In genomic region chr18:78602430-78602829, GRCh38 we compare ENCODE assay signal across 32 cellular contexts.
"Had no signal": no experiment of that assay in that cellular context is flagged by ENCODE, and none has a peak within 500 bp of the region (broad histone marks: within the 10 kb centered on the region; RNA-seq: fewer than 3 reads in every experiment).

No MANE protein-coding gene starts in this region.

- H3K27me3 Mint-ChIP-seq: activated B cell treated with CpG ODN at 0.5 μM for 24 hours; activated CD4-positive, alpha-beta memory T cell treated with anti-CD3 and anti-CD28 coated beads, Interleukin-2, amount 10 ng/mL, durations not matched to agents 7 days and 5 days; activated naive CD4-positive, alpha-beta T cell treated with anti-CD3 and anti-CD28 coated beads, Interleukin-2, amount 10 ng/mL, durations not matched to agents 7 days and 5 days; activated naive CD4-positive, alpha-beta T cell treated with anti-CD3 and anti-CD28 coated beads, Interleukin-2, amount 50 U/mL, for 24 hours; activated naive CD8-positive, alpha-beta T cell; activated naive CD8-positive, alpha-beta T cell treated with anti-CD3 and anti-CD28 coated beads, Interleukin-2, amount 10 ng/mL, durations not matched to agents 7 days and 5 days; activated naive CD8-positive, alpha-beta T cell treated with anti-CD3 and anti-CD28 coated beads, Interleukin-2, amount 50 U/mL, for 24 hours; central memory CD8-positive, alpha-beta T cell; T-cell; T-helper 17 cell had no signal

- H3K27ac Mint-ChIP-seq: activated B cell treated with CpG ODN at 0.5 μM for 24 hours; activated CD4-positive, alpha-beta memory T cell treated with anti-CD3 and anti-CD28 coated beads, Interleukin-2, amount 10 ng/mL, durations not matched to agents 7 days and 5 days; activated CD4-positive, alpha-beta T cell treated with anti-CD3 and anti-CD28 coated beads, Interleukin-2, amount 10 ng/mL, durations not matched to agents 7 days and 5 days; activated CD8-positive, alpha-beta T cell treated with anti-CD3 and anti-CD28 coated beads, Interleukin-2, amount 10 ng/mL, durations not matched to agents 7 days and 5 days; activated naive CD4-positive, alpha-beta T cell treated with anti-CD3 and anti-CD28 coated beads, Interleukin-2, amount 10 ng/mL, durations not matched to agents 7 days and 5 days; activated naive CD4-positive, alpha-beta T cell treated with anti-CD3 and anti-CD28 coated beads, Interleukin-2, amount 50 U/mL, for 24 hours; activated naive CD8-positive, alpha-beta T cell; activated naive CD8-positive, alpha-beta T cell treated with anti-CD3 and anti-CD28 coated beads, Interleukin-2, amount 10 ng/mL, durations not matched to agents 7 days and 5 days; activated naive CD8-positive, alpha-beta T cell treated with anti-CD3 and anti-CD28 coated beads, Interleukin-2, amount 50 U/mL, for 24 hours; activated T-cell treated with anti-CD3 and anti-CD28 coated beads, Interleukin-2, amount 50 U/mL, for 24 hours; activated T-helper 2 cell treated with anti-CD3 and anti-CD28 coated beads, Interferon-gamma antibody, Interleukin-2, Interleukin-4, amounts not matched to agents 10 μg/mL and 5 μg/mL and 100 μg/mL, durations not matched to agents 14 hours and 24 hours and 36 hours; brain; T-cell; T-helper 17 cell had no signal

- H3K4me3 Mint-ChIP-seq: activated B cell treated with CpG ODN at 0.5 μM for 24 hours; activated CD4-positive, alpha-beta memory T cell treated with anti-CD3 and anti-CD28 coated beads, Interleukin-2, amount 10 ng/mL, durations not matched to agents 7 days and 5 days; activated CD4-positive, alpha-beta T cell treated with anti-CD3 and anti-CD28 coated beads, Interleukin-2, amount 10 ng/mL, durations not matched to agents 7 days and 5 days; activated CD8-positive, alpha-beta T cell treated with anti-CD3 and anti-CD28 coated beads, Interleukin-2, amount 10 ng/mL, durations not matched to agents 7 days and 5 days; activated naive CD4-positive, alpha-beta T cell treated with anti-CD3 and anti-CD28 coated beads, Interleukin-2, amount 10 ng/mL, durations not matched to agents 7 days and 5 days; activated naive CD4-positive, alpha-beta T cell treated with anti-CD3 and anti-CD28 coated beads, Interleukin-2, amount 50 U/mL, for 24 hours; activated naive CD8-positive, alpha-beta T cell; activated naive CD8-positive, alpha-beta T cell treated with anti-CD3 and anti-CD28 coated beads, Interleukin-2, amount 10 ng/mL, durations not matched to agents 7 days and 5 days; activated naive CD8-positive, alpha-beta T cell treated with anti-CD3 and anti-CD28 coated beads, Interleukin-2, amount 50 U/mL, for 24 hours; activated T-cell treated with anti-CD3 and anti-CD28 coated beads, Interleukin-2, amount 50 U/mL, for 24 hours; brain; central memory CD8-positive, alpha-beta T cell; T-cell; T-helper 17 cell had no signal

- H3K9me3 Mint-ChIP-seq: activated B cell treated with CpG ODN at 0.5 μM for 24 hours; activated T-cell treated with anti-CD3 and anti-CD28 coated beads, Interleukin-2, amount 50 U/mL, for 24 hours had no signal

- H3K4me1 Mint-ChIP-seq: activated B cell treated with CpG ODN at 0.5 μM for 24 hours; activated CD4-positive, alpha-beta memory T cell treated with anti-CD3 and anti-CD28 coated beads, Interleukin-2, amount 10 ng/mL, durations not matched to agents 7 days and 5 days; activated CD4-positive, alpha-beta T cell treated with anti-CD3 and anti-CD28 coated beads, Interleukin-2, amount 10 ng/mL, durations not matched to agents 7 days and 5 days; activated naive CD4-positive, alpha-beta T cell treated with anti-CD3 and anti-CD28 coated beads, Interleukin-2, amount 10 ng/mL, durations not matched to agents 7 days and 5 days; activated naive CD4-positive, alpha-beta T cell treated with anti-CD3 and anti-CD28 coated beads, Interleukin-2, amount 50 U/mL, for 24 hours; activated naive CD8-positive, alpha-beta T cell treated with anti-CD3 and anti-CD28 coated beads, Interleukin-2, amount 10 ng/mL, durations not matched to agents 7 days and 5 days; activated naive CD8-positive, alpha-beta T cell treated with anti-CD3 and anti-CD28 coated beads, Interleukin-2, amount 50 U/mL, for 24 hours; central memory CD8-positive, alpha-beta T cell; T-cell; T-helper 17 cell had no signal

- H3K36me3 Mint-ChIP-seq: activated naive CD4-positive, alpha-beta T cell treated with anti-CD3 and anti-CD28 coated beads, Interleukin-2, amount 10 ng/mL, durations not matched to agents 7 days and 5 days; activated naive CD4-positive, alpha-beta T cell treated with anti-CD3 and anti-CD28 coated beads, Interleukin-2, amount 50 U/mL, for 24 hours; activated naive CD8-positive, alpha-beta T cell; brain; T-cell had no signal

- H3K27me3 ChIP-seq: ascending aorta, cardiac muscle cell had no signal

- DNase-seq: activated B cell treated with CpG ODN at 0.5 μM for 24 hours; activated CD4-positive, alpha-beta memory T cell treated with anti-CD3 and anti-CD28 coated beads, Interleukin-2, amount 10 ng/mL, durations not matched to agents 7 days and 5 days; activated CD4-positive, alpha-beta T cell treated with anti-CD3 and anti-CD28 coated beads for 4 hours; activated CD4-positive, alpha-beta T cell treated with anti-CD3 and anti-CD28 coated beads, Interleukin-2, amount 10 ng/mL, durations not matched to agents 7 days and 5 days; activated CD4-positive, alpha-beta T cell treated with anti-CD3 and anti-CD28 coated beads, Interleukin-2, amount 50 U/mL, for 48 hours; activated CD4-positive, CD25-positive, alpha-beta regulatory T cell treated with anti-CD3 and anti-CD28 coated beads, Interleukin-2, amount 50 U/mL, for 72 hours; activated CD8-positive, alpha-beta memory T cell treated with anti-CD3 and anti-CD28 coated beads for 24 hours; activated CD8-positive, alpha-beta memory T cell treated with anti-CD3 and anti-CD28 coated beads, Interleukin-2, amount 50 U/mL, for 4 hours; activated CD8-positive, alpha-beta T cell treated with anti-CD3 and anti-CD28 coated beads, Interleukin-2, amount 10 ng/mL, durations not matched to agents 7 days and 5 days; activated effector memory CD4-positive, alpha-beta T cell treated with Interleukin-2 at 50 U/mL for 16 hours; activated gamma-delta T cell; activated naive CD4-positive, alpha-beta T cell treated with anti-CD3 and anti-CD28 coated beads, Interleukin-2, amount 10 ng/mL, durations not matched to agents 7 days and 5 days; activated naive CD4-positive, alpha-beta T cell treated with Interleukin-2 at 50 U/mL for 16 hours; activated naive CD8-positive, alpha-beta T cell treated with anti-CD3 and anti-CD28 coated beads, Interleukin-2, amount 10 ng/mL, durations not matched to agents 7 days and 5 days; activated naive CD8-positive, alpha-beta T cell treated with anti-CD3 and anti-CD28 coated beads, Interleukin-2, amount 50 U/mL, for 24 hours; activated T-cell treated with anti-CD3 and anti-CD28 coated beads, Interleukin-2, amount 50 U/mL, for 24 hours; activated T-cell treated with anti-CD3 and anti-CD28 coated beads, Interleukin-2, amount 50 U/mL, for 48 hours; amygdala; anterior cingulate cortex; caudate nucleus; T-cell; T-helper 17 cell had no signal

- H3K4me3 ChIP-seq: ascending aorta, cardiac muscle cell had no signal

- H3K9me3 ChIP-seq: ascending aorta had no signal

- FAIRE-seq: bronchial epithelial cell, TTC549 had no signal

- H3K36me3 ChIP-seq: ascending aorta, cardiac muscle cell had no signal

- H3K27ac ChIP-seq: ascending aorta, cardiac muscle cell, VCaP had no signal

- H3K4me1 ChIP-seq: ascending aorta had no signal
